In the genomic region with DNA sequence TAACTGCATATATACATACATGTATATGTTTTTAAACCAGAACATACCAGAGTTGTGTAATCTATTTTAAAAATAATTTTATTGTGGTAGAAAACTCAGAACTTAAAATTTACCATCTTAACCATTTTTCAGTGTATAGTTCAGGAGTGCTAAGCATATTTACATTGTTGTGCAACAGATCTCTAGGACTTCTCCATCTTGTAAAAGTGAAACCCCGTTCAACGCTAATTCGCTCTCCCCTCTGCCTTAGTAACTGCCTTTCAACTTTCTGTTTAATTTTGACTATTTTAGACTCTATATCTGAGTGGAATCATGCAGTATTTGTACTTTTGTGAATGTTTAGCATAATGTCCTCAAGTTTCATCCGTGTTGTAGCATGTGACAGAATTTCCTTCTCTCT, we compare ENCODE assay signal across 8 cellular contexts. TPM values are rescaled to one million over a fixed set of nuclear protein-coding genes. Genes with fewer than 3 reads are reported as not detected.
DNase-seq lines count a peak whose midpoint lies in the region; ATAC-seq and TF ChIP-seq lines count a peak whose summit lies in the region.

No MANE protein-coding gene starts in this region.

- H3K9me3 Mint-ChIP-seq in T-helper 2 cell treated with Interferon-gamma antibody and Interleukin-4, amounts not matched to agents 5 μg/mL and 100 μg/mL, for 36 hours, result no peaks in the 10 kb centered on the region
- H3K9me3 Mint-ChIP-seq in nephron progenitor cell, result no peaks in the 10 kb centered on the region

- DNase-seq in T-helper 2 cell treated with Interferon-gamma antibody and Interleukin-4, amounts not matched to agents 5 μg/mL and 100 μg/mL, for 36 hours (ENCODE audit: low spot score), result no peak
- DNase-seq in nephron progenitor cell (no peak), ureter (ENCODE audit: low spot score) (no peak), NCI-H146 treated with DMSO at 0.1 percent for 48 hours (lab: John Stamatoyannopoulos, UW; ENCODE audit: unreplicated experiment) (no peak), NCI-H1048 (lab: John Stamatoyannopoulos, UW) (no peak), inferior parietal cortex (ENCODE audit: extremely low spot score) (no peak)

- peaks cover 39% of the 10 kb centered on the region for H3K4me1 Mint-ChIP-seq in T-helper 2 cell treated with Interferon-gamma antibody and Interleukin-4, amounts not matched to agents 5 μg/mL and 100 μg/mL, for 36 hours (ENCODE audit: low read depth)
- peaks cover 46% of the 10 kb centered on the region for H3K4me1 Mint-ChIP-seq in nephron progenitor cell

- peak overlapping the region; percentile 73 for H3K4me3 Mint-ChIP-seq in T-helper 2 cell treated with Interferon-gamma antibody and Interleukin-4, amounts not matched to agents 5 μg/mL and 100 μg/mL, for 36 hours
- H3K4me3 Mint-ChIP-seq in nephron progenitor cell, result peak overlapping the region; percentile 32

- TF ChIP-seq CTCF in nephron progenitor cell (IDR thresholded peaks at IDR 0.05), result no peak

- ATAC-seq in GM18867 (IDR thresholded peaks at IDR 0.05; ENCODE audit: unreplicated experiment) (peak; percentile 77), HG02852 (IDR thresholded peaks at IDR 0.05; ENCODE audit: unreplicated experiment) (peak; percentile 68)

- no peak overlapping the region for H3K27ac Mint-ChIP-seq in T-helper 2 cell treated with Interferon-gamma antibody and Interleukin-4, amounts not matched to agents 5 μg/mL and 100 μg/mL, for 36 hours
- no peak overlapping the region for H3K27ac Mint-ChIP-seq in nephron progenitor cell

- no peaks in the 10 kb centered on the region for H3K36me3 Mint-ChIP-seq in T-helper 2 cell treated with Interferon-gamma antibody and Interleukin-4, amounts not matched to agents 5 μg/mL and 100 μg/mL, for 36 hours (ENCODE audit: low read depth)
- no peaks in the 10 kb centered on the region for H3K36me3 Mint-ChIP-seq in nephron progenitor cell (ENCODE audit: low read depth)

- peaks cover 5% of the 10 kb centered on the region for H3K27me3 Mint-ChIP-seq in T-helper 2 cell treated with Interferon-gamma antibody and Interleukin-4, amounts not matched to agents 5 μg/mL and 100 μg/mL, for 36 hours (ENCODE audit: low read depth)
- peaks cover 5% of the 10 kb centered on the region for H3K27me3 Mint-ChIP-seq in nephron progenitor cell (ENCODE audit: low read depth, poor library complexity)

RNA-seq across cellular contexts. Expression of a gene that starts 51.8 kb away (rescaled TPM):
- total RNA-seq in ureter, result 137 TPM
